Comparison of ENCODE assay signal across 8 cellular contexts in the genomic region with DNA sequence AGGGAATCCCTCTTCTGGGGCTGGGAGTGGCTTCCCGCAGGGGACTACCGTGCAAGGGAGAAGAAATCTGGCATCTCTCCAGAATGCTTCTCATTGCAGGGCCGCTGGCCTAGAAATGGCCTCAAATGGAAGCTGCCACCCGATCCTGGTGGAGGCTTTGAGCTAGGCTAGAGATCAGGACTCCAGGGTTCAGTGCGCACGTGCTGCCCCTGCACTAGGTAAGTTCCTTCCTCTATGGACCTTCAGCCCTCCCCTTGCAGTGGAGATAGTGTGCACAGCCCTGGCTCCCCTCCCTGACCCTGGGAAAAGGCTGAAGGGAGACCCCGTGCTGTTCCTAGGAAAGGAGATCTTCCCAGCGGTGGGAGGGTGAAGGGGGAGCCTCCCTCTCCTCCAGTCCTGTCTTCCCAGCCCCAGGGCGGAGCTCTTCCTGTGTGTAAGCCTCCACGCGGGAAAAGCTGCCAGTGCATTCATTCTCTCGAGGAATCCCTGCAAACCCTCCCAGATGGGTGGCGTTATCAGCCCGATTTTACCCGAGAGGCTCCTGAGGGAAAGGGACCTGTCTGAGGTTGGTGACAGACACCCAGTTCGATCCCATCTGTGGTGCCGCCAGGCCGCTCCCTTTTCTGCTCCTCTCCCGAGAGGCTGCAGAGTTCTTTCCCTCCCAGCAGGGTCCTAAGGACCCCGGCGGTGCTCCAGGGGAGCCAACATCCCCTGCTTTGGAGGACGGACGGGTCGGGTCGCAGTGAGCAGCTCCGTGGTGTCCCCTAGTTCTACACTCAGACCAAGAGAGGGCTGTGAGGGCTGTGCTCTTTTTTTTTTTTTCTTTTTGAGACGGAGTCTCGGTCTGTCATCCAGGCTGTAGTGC. TPM values are rescaled to one million over a fixed set of nuclear protein-coding genes. Genes with fewer than 3 reads are reported as not detected.
DNase-seq lines count a peak whose midpoint lies in the region; ATAC-seq, FAIRE-seq and TF ChIP-seq lines count a peak whose summit lies in the region.

No MANE protein-coding gene starts in this region.

- peaks cover 37% of the 10 kb centered on the region for H3K4me1 Mint-ChIP-seq in stimulated activated naive CD8-positive, alpha-beta T cell treated with anti-CD3 and anti-CD28 coated beads, Interleukin-15, amount 100 ng/mL, for 72 hours

- FAIRE-seq in HepG2 (lab: Jason Lieb, UNC) (no peak), frontal cortex (lab: Jason Lieb, UNC) (no peak)

- no peak for TF ChIP-seq POLR2A in HepG2 (IDR thresholded peaks at IDR 0.05; ENCODE audit: insufficient read depth in 1 of 2, low read depth in 2 of 2, low read length in 2 of 2)
- TF ChIP-seq POLR2A in right lobe of liver (IDR thresholded peaks at IDR 0.05) = no peak

- no peaks in the 10 kb centered on the region for H3K79me2 ChIP-seq in HepG2 (ENCODE audit: insufficient read depth, low read length)

- H3K4me3 Mint-ChIP-seq in stimulated activated naive CD8-positive, alpha-beta T cell treated with anti-CD3 and anti-CD28 coated beads, Interleukin-15, amount 100 ng/mL, for 72 hours = peak overlapping the region; percentile 78 to 89

- in situ Hi-C loops in HepG2 (cut with HindIII; ENCODE audit: extremely low pct_ligation_motif_present, low pct_unique_long_range_greater_than_20kb) = no loop called here

- no peaks in the 10 kb centered on the region for H3K9me3 ChIP-seq in HepG2 (ENCODE audit: low read length)
- no peaks in the 10 kb centered on the region for H3K9me3 ChIP-seq in right lobe of liver
- H3K9me3 ChIP-seq in WERI-Rb-1 (ENCODE audit: severe bottlenecking) = no peaks in the 10 kb centered on the region

- peak; percentile 9 for ATAC-seq in HepG2
- ATAC-seq in right lobe of liver = no peak
- ATAC-seq in stimulated activated naive CD8-positive, alpha-beta T cell treated with anti-CD3 and anti-CD28 coated beads, Interleukin-15, amount 100 ng/mL, for 72 hours = no peak
- no peak for ATAC-seq in HG03196 (IDR thresholded peaks at IDR 0.05; ENCODE audit: unreplicated experiment)

- H3K27ac Mint-ChIP-seq in stimulated activated naive CD8-positive, alpha-beta T cell treated with anti-CD3 and anti-CD28 coated beads, Interleukin-15, amount 100 ng/mL, for 72 hours = peak overlapping the region in 1 of 2 donors; percentile 63

- 0% methylated on average over 9 of the region's 28 CpGs for WGBS in HepG2 (ENCODE audit: low lambda C conversion rate)
- 3% methylated on average over 11 of the region's 28 CpGs for WGBS in right lobe of liver (ENCODE audit: insufficient coverage, low coverage, low lambda C conversion rate, missing lambda C conversion rate)

- no peaks in the 10 kb centered on the region for H3K36me3 ChIP-seq in HepG2 (replicated peaks in 1 of 2; ENCODE audit: control insufficient read depth in 1 of 2, insufficient read depth in 2 of 2, low read length in 2 of 2)
- H3K36me3 ChIP-seq in right lobe of liver = no peaks in the 10 kb centered on the region
- H3K36me3 ChIP-seq in WERI-Rb-1 = peaks cover 7% of the 10 kb centered on the region; the same call in 1 of the 2 replicates

- POLR2A ChIA-PET in HepG2 (lab: Yijun Ruan, JAX) = interaction anchor here (0.7 to 2.5 kb wide), 7 partner anchors 9 to 143 kb away, joined by 3 to 19 read pairs (median 4); a partner anchor contains a TSS

- DNase-seq in HepG2 (ENCODE audit: low spot score) (no peak), right lobe of liver (no peak), WERI-Rb-1 (peak; percentile 56), fibroblast of the aortic adventitia (ENCODE audit: low read depth) (peak; percentile 52), iPS-NIHi11 (ENCODE audit: low spot score) (no peak), frontal cortex (ENCODE audit: low spot score in 2 of 2) (no peak)
- DNase-seq in stimulated activated naive CD8-positive, alpha-beta T cell treated with anti-CD3 and anti-CD28 coated beads, Interleukin-15, amount 100 ng/mL, for 72 hours = peak in 1 of 2 donors; percentile 19

- peak overlapping the region; percentile 84 for H3K4me2 ChIP-seq in HepG2 (ENCODE audit: low read depth, low read length)

- H3K4me1 ChIP-seq in HepG2 (ENCODE audit: insufficient read depth, low read length) (peaks cover 34% of the 10 kb centered on the region), right lobe of liver (peaks cover 0 to 11% (median 0%) of the 10 kb centered on the region in 4 donors)

- BruUV-seq in HepG2 (replicated peaks; lab: Mats Ljungman, UMichigan) = no TSS peak

- TF ChIP-seq RAD21 in HepG2 (CRISPR knock-in tag; IDR thresholded peaks at IDR 0.05) = no peak

- peak overlapping the region; percentile 29 for H2AFZ ChIP-seq in HepG2 (ENCODE audit: low read length)

- peaks cover 4 to 8% of the 10 kb centered on the region in 2 experiments; a peak in 3 of 5 replicates for H3K27me3 ChIP-seq in HepG2 (ENCODE audit: control insufficient read depth in 1 of 2, insufficient read depth in 2 of 2, low read length in 2 of 2)
- no peaks in the 10 kb centered on the region for H3K27me3 ChIP-seq in right lobe of liver
- no peaks in the 10 kb centered on the region for H3K27me3 ChIP-seq in WERI-Rb-1 (ENCODE audit: insufficient read depth, low read depth, severe bottlenecking)

- CTCF ChIA-PET in HepG2 (lab: Yijun Ruan, JAX; ENCODE audit: low intra/inter-chr PET ratio, low total read pairs) = no interaction called here

- no peaks in the 10 kb centered on the region for H3K9me3 Mint-ChIP-seq in stimulated activated naive CD8-positive, alpha-beta T cell treated with anti-CD3 and anti-CD28 coated beads, Interleukin-15, amount 100 ng/mL, for 72 hours

- no peaks in the 10 kb centered on the region for H4K20me1 ChIP-seq in HepG2 (ENCODE audit: insufficient read depth, low read length)

- H3K27ac ChIP-seq in HepG2 (ENCODE audit: extremely low read length, insufficient read depth, low read length) = no peak overlapping the region
- no peak overlapping the region for H3K27ac ChIP-seq in right lobe of liver
- H3K27ac ChIP-seq in WERI-Rb-1 = no peak overlapping the region

- peak overlapping the region; percentile 85 to 92 (median 91); a peak in 5 of 6 replicates for H3K4me3 ChIP-seq in HepG2 (replicated peaks in 1 of 3; ENCODE audit: insufficient read depth in 1 of 3, low read depth in 2 of 3, low read length in 3 of 3)
- peak overlapping the region in 1 of 3 donors; percentile 77 for H3K4me3 ChIP-seq in right lobe of liver
- H3K4me3 ChIP-seq in WERI-Rb-1 (ENCODE audit: low read depth, low read length) = peak overlapping the region; percentile 85
- peak overlapping the region; percentile 0 for H3K4me3 ChIP-seq in fibroblast of the aortic adventitia (ENCODE audit: low read depth, low read length)

- H3K27me3 Mint-ChIP-seq in stimulated activated naive CD8-positive, alpha-beta T cell treated with anti-CD3 and anti-CD28 coated beads, Interleukin-15, amount 100 ng/mL, for 72 hours = peaks cover 61% of the 10 kb centered on the region

- TF ChIP-seq EP300 in HepG2 (IDR thresholded peaks at IDR 0.05; ENCODE audit: low read depth in 2 of 2, low read length in 2 of 2) (no peak), HepG2 (CRISPR knock-in tag; IDR thresholded peaks at IDR 0.05; ENCODE audit: borderline replicate concordance) (no peak)

- TF ChIP-seq CTCF in HepG2 (CRISPR knock-in tag; IDR thresholded peaks at IDR 0.05) (no peak), right lobe of liver (IDR thresholded peaks at IDR 0.05) (no peak), WERI-Rb-1 (IDR thresholded peaks at IDR 0.05; ENCODE audit: low read depth, low read length) (no peak), fibroblast of the aortic adventitia (IDR thresholded peaks at IDR 0.05; ENCODE audit: insufficient read depth, low read length) (peak; percentile 5)

- peak overlapping the region; percentile 60 for H3K9ac ChIP-seq in HepG2 (ENCODE audit: insufficient read depth, low read depth, low read length)

- intact Hi-C loops in HepG2 (cut with micrococcal nuclease; ENCODE audit: unreplicated experiment) = no loop called here
- intact Hi-C loops in right lobe of liver (cut with DNase I) = loop anchor here in 1 of 2 donors (10.0 kb wide), 1 partner anchor 54 kb away; no protein-coding TSS in a partner anchor

RNA-seq across cellular contexts. Expression of a gene that starts 1.4 kb away (rescaled TPM):
- total RNA-seq in HepG2 (2016; rRNA removed; fragmentation: Illumina TruSeq; extraction: Trizol) = 4.2 and 9.0 TPM in 2 replicates
- total RNA-seq in HepG2 (2016; cell fraction: cytosol; rRNA removed; fragmentation: Illumina TruSeq; extraction: Trizol; ENCODE audit: low read depth) = 3.2 and 3.4 TPM in 2 replicates
- total RNA-seq in HepG2 (2016; cell fraction: insoluble cytoplasmic fraction; rRNA removed; fragmentation: Illumina TruSeq; extraction: Trizol) = 2.8 and 8.0 TPM in 2 replicates
- 5.1 TPM in 2 replicates for total RNA-seq in HepG2 (2016; cell fraction: membrane; rRNA removed; fragmentation: Illumina TruSeq; extraction: Trizol)
- 10.5 and 11.6 TPM in 2 replicates for total RNA-seq in HepG2 (2016; cell fraction: nucleus; rRNA removed; fragmentation: Illumina TruSeq; extraction: Trizol)
- 17.1 and 19.6 TPM in 2 replicates for polyA plus RNA-seq in HepG2 (2011; rRNA removed)
- 15.6 and 24.7 TPM in 2 replicates for polyA plus RNA-seq in HepG2 (2011; cell fraction: cytosol; rRNA removed)
- 52.1 and 62.8 TPM in 2 replicates for polyA plus RNA-seq in HepG2 (2011; cell fraction: nucleus; rRNA removed)
- polyA plus RNA-seq in HepG2 (2012) = 5.9 and 7.0 TPM in 2 replicates
- polyA plus RNA-seq in HepG2 (2016; cell fraction: cytosol; fragmentation: Illumina TruSeq; extraction: Trizol; ENCODE audit: low read depth) = 4.7 and 5.3 TPM in 2 replicates
- 3.9 and 4.0 TPM in 2 replicates for polyA plus RNA-seq in HepG2 (2016; cell fraction: insoluble cytoplasmic fraction; fragmentation: Illumina TruSeq; extraction: Trizol; ENCODE audit: low read depth)
- 6.5 and 7.0 TPM in 2 replicates for polyA plus RNA-seq in HepG2 (2016; cell fraction: membrane; fragmentation: Illumina TruSeq; extraction: Trizol; ENCODE audit: low read depth)
- polyA plus RNA-seq in HepG2 (2016; cell fraction: nucleus; fragmentation: Illumina TruSeq; extraction: Trizol; ENCODE audit: insufficient read depth, low read depth) = 18.8 and 19.8 TPM in 2 replicates
- polyA minus RNA-seq in HepG2 (2011; rRNA and poly(A)+ RNA removed; ENCODE audit: low replicate concordance) = 1.3 and 29.5 TPM in 2 replicates
- 9.5 and 10.8 TPM in 2 replicates for polyA minus RNA-seq in HepG2 (2011; cell fraction: cytosol; rRNA and poly(A)+ RNA removed)
- polyA minus RNA-seq in HepG2 (2011; cell fraction: nucleus; rRNA and poly(A)+ RNA removed) = 8.8 and 10.6 TPM in 2 replicates
- total RNA-seq in right lobe of liver = 1 to 10 TPM; 1.3 to 3.1 (median 2.2) TPM
- 74.9 and 109 TPM in 2 replicates for total RNA-seq in fibroblast of the aortic adventitia (ENCODE audit: low replicate concordance)
- 10.2 TPM for total RNA-seq in frontal cortex

RNA-seq across cellular contexts. Expression of a gene that starts 36.5 kb away (rescaled TPM):
- total RNA-seq in HepG2 (2016; rRNA removed; fragmentation: Illumina TruSeq; extraction: Trizol) (28.3 and 31.3 TPM in 2 replicates), right lobe of liver (10 to 100 TPM in 3 of 6 experiments, 1 to 10 TPM in 3; 5.5 to 17.1 (median 10.8) TPM), fibroblast of the aortic adventitia (ENCODE audit: low replicate concordance) (10.5 and 25.4 TPM in 2 replicates), frontal cortex (17.1 TPM)
- total RNA-seq in HepG2 (2016; cell fraction: cytosol; rRNA removed; fragmentation: Illumina TruSeq; extraction: Trizol; ENCODE audit: low read depth) = 6.8 and 10.0 TPM in 2 replicates
- 28.2 and 33.5 TPM in 2 replicates for total RNA-seq in HepG2 (2016; cell fraction: insoluble cytoplasmic fraction; rRNA removed; fragmentation: Illumina TruSeq; extraction: Trizol)
- 17.0 and 17.8 TPM in 2 replicates for total RNA-seq in HepG2 (2016; cell fraction: membrane; rRNA removed; fragmentation: Illumina TruSeq; extraction: Trizol)
- 32.1 and 38.6 TPM in 2 replicates for total RNA-seq in HepG2 (2016; cell fraction: nucleus; rRNA removed; fragmentation: Illumina TruSeq; extraction: Trizol)
- polyA plus RNA-seq in HepG2 (2011; rRNA removed) = 9.8 and 10.0 TPM in 2 replicates
- 3.3 and 3.7 TPM in 2 replicates for polyA plus RNA-seq in HepG2 (2011; cell fraction: cytosol; rRNA removed)
- polyA plus RNA-seq in HepG2 (2011; cell fraction: nucleus; rRNA removed) = 69.5 and 91.8 TPM in 2 replicates
- polyA plus RNA-seq in HepG2 (2012) = 12.4 and 16.5 TPM in 2 replicates
- 5.0 TPM in 2 replicates for polyA plus RNA-seq in HepG2 (2016; cell fraction: cytosol; fragmentation: Illumina TruSeq; extraction: Trizol; ENCODE audit: low read depth)
- 23.7 and 26.7 TPM in 2 replicates for polyA plus RNA-seq in HepG2 (2016; cell fraction: insoluble cytoplasmic fraction; fragmentation: Illumina TruSeq; extraction: Trizol; ENCODE audit: low read depth)
- 7.9 and 9.5 TPM in 2 replicates for polyA plus RNA-seq in HepG2 (2016; cell fraction: membrane; fragmentation: Illumina TruSeq; extraction: Trizol; ENCODE audit: low read depth)
- polyA plus RNA-seq in HepG2 (2016; cell fraction: nucleus; fragmentation: Illumina TruSeq; extraction: Trizol; ENCODE audit: insufficient read depth, low read depth) = 69.2 and 78.2 TPM in 2 replicates
- 4.7 and 19.7 TPM in 2 replicates for polyA minus RNA-seq in HepG2 (2011; rRNA and poly(A)+ RNA removed; ENCODE audit: low replicate concordance)
- 3.1 and 3.5 TPM in 2 replicates for polyA minus RNA-seq in HepG2 (2011; cell fraction: cytosol; rRNA and poly(A)+ RNA removed)
- 13.1 and 15.3 TPM in 2 replicates for polyA minus RNA-seq in HepG2 (2011; cell fraction: nucleus; rRNA and poly(A)+ RNA removed)

RNA-seq across cellular contexts. Expression of a gene that starts 48.1 kb away (rescaled TPM):
- total RNA-seq in HepG2 (2016; rRNA removed; fragmentation: Illumina TruSeq; extraction: Trizol) (37.1 and 42.1 TPM in 2 replicates), right lobe of liver (10 to 100 TPM; 16.6 to 25.9 (median 22.2) TPM), fibroblast of the aortic adventitia (ENCODE audit: low replicate concordance) (33.8 and 46.4 TPM in 2 replicates), frontal cortex (17.9 TPM)
- 7.2 and 8.5 TPM in 2 replicates for total RNA-seq in HepG2 (2016; cell fraction: cytosol; rRNA removed; fragmentation: Illumina TruSeq; extraction: Trizol; ENCODE audit: low read depth)
- 34.5 and 46.1 TPM in 2 replicates for total RNA-seq in HepG2 (2016; cell fraction: insoluble cytoplasmic fraction; rRNA removed; fragmentation: Illumina TruSeq; extraction: Trizol)
- total RNA-seq in HepG2 (2016; cell fraction: membrane; rRNA removed; fragmentation: Illumina TruSeq; extraction: Trizol) = 23.0 and 25.4 TPM in 2 replicates
- total RNA-seq in HepG2 (2016; cell fraction: nucleus; rRNA removed; fragmentation: Illumina TruSeq; extraction: Trizol) = 19.0 and 24.0 TPM in 2 replicates
- 41.3 and 51.5 TPM in 2 replicates for polyA plus RNA-seq in HepG2 (2011; rRNA removed)
- 28.0 and 37.2 TPM in 2 replicates for polyA plus RNA-seq in HepG2 (2011; cell fraction: cytosol; rRNA removed)
- polyA plus RNA-seq in HepG2 (2011; cell fraction: nucleus; rRNA removed) = 80.9 and 98.9 TPM in 2 replicates
- 44.2 and 48.1 TPM in 2 replicates for polyA plus RNA-seq in HepG2 (2012)
- 12.6 and 15.0 TPM in 2 replicates for polyA plus RNA-seq in HepG2 (2016; cell fraction: cytosol; fragmentation: Illumina TruSeq; extraction: Trizol; ENCODE audit: low read depth)
- polyA plus RNA-seq in HepG2 (2016; cell fraction: insoluble cytoplasmic fraction; fragmentation: Illumina TruSeq; extraction: Trizol; ENCODE audit: low read depth) = 55.0 and 56.0 TPM in 2 replicates
- 24.9 and 27.1 TPM in 2 replicates for polyA plus RNA-seq in HepG2 (2016; cell fraction: membrane; fragmentation: Illumina TruSeq; extraction: Trizol; ENCODE audit: low read depth)
- polyA plus RNA-seq in HepG2 (2016; cell fraction: nucleus; fragmentation: Illumina TruSeq; extraction: Trizol; ENCODE audit: insufficient read depth, low read depth) = 49.6 and 53.8 TPM in 2 replicates
- 55.9 and 116 TPM in 2 replicates for polyA minus RNA-seq in HepG2 (2011; rRNA and poly(A)+ RNA removed; ENCODE audit: low replicate concordance)
- 13.8 and 16.4 TPM in 2 replicates for polyA minus RNA-seq in HepG2 (2011; cell fraction: cytosol; rRNA and poly(A)+ RNA removed)
- polyA minus RNA-seq in HepG2 (2011; cell fraction: nucleus; rRNA and poly(A)+ RNA removed) = 11.3 and 16.7 TPM in 2 replicates

Comparison
In these comparisons a context has a peak if more than half of its experiments do, and no peak if none do; other contexts are left out.
1. DNase-seq: peak in WERI-Rb-1 (single experiment) and fibroblast of the aortic adventitia (single experiment); none in HepG2 (single experiment), right lobe of liver (0 of 3), iPS-NIHi11 (single experiment) and frontal cortex (0 of 2).